Comparison of ENCODE assay signal across 27 cellular contexts in genomic region chr2:140353541-140353940, GRCh38.
DNase-seq lines count a peak whose midpoint lies in the region; ATAC-seq and TF ChIP-seq lines count a peak whose summit lies in the region.
"Had no signal": no experiment of that assay in that cellular context is flagged by ENCODE, and none has a peak within 500 bp of the region (broad histone marks: within the 10 kb centered on the region; RNA-seq: fewer than 3 reads in every experiment).

No MANE protein-coding gene starts in this region.

- H3K4me1 ChIP-seq in GM23248 (ENCODE audit: insufficient read depth) (no peaks in the 10 kb centered on the region), RWPE2 (ENCODE audit: insufficient read depth, poor library complexity, severe bottlenecking) (peaks cover 11% of the 10 kb centered on the region), osteoblast (ENCODE audit: insufficient read depth, low read length) (no peaks in the 10 kb centered on the region)
- H3K4me1 ChIP-seq: uterus had no signal

- H3K9ac ChIP-seq in GM23248, result no peak overlapping the region

- TF ChIP-seq CTCF in RWPE2 (IDR thresholded peaks at IDR 0.05; ENCODE audit: poor library complexity, severe bottlenecking), result no peak
- TF ChIP-seq CTCF in epithelial cell of esophagus (IDR thresholded peaks at IDR 0.05; ENCODE audit: insufficient read depth, low read depth, low read length, missing control alignments), result no peak
- no peak for TF ChIP-seq CTCF in osteoblast (IDR thresholded peaks at IDR 0.05; ENCODE audit: extremely low read depth, low read depth, low read length)

- H3K27ac ChIP-seq in GM23248 (no peak overlapping the region), RWPE2 (ENCODE audit: poor library complexity, severe bottlenecking) (peak overlapping the region; percentile 59), osteoblast (ENCODE audit: low read depth, low read length) (no peak overlapping the region)
- H3K27ac ChIP-seq: hepatocyte, PC-9, uterus had no signal

- H3K79me2 ChIP-seq in GM23248 (ENCODE audit: insufficient read depth) (no peaks in the 10 kb centered on the region), osteoblast (ENCODE audit: insufficient read depth, low read length) (no peaks in the 10 kb centered on the region)
- H3K79me2 ChIP-seq: hepatocyte had no signal

- no peaks in the 10 kb centered on the region for H3K9me3 ChIP-seq in GM23248 (ENCODE audit: low read depth)
- no peaks in the 10 kb centered on the region for H3K9me3 ChIP-seq in RWPE2 (ENCODE audit: severe bottlenecking)
- no peaks in the 10 kb centered on the region for H3K9me3 ChIP-seq in osteoblast (ENCODE audit: low read depth, low read length)
- H3K9me3 ChIP-seq: uterus had no signal

- DNase-seq in GM23248 (peak; percentile 43), RWPE2 (ENCODE audit: low spot score) (no peak), epithelial cell of esophagus (ENCODE audit: low read depth) (peak; percentile 57), osteoblast (ENCODE audit: insufficient read length, low spot score, missing footprints) (peak; percentile 0), NCI-H526 treated with DMSO at 0.1 percent for 48 hours (lab: John Stamatoyannopoulos, UW) (no peak), occipital lobe (lab: John Stamatoyannopoulos, UW) (no peak), pons (ENCODE audit: low spot score) (no peak)
- DNase-seq: activated CD4-positive, alpha-beta T cell treated with anti-CD3 and anti-CD28 coated beads for 1 hour; CD4-positive, alpha-beta T cell; effector CD4-positive, alpha-beta T cell; GDM1; H9; kidney; MM.1S; naive thymus-derived CD4-positive, alpha-beta T cell; NCI-H1436 treated with DMSO at 0.1 percent for 48 hours; NCI-H2171; posterior cingulate gyrus; small intestine; stimulated activated CD4-positive, alpha-beta T cell treated with anti-CD3 and anti-CD28 coated beads, Interleukin-4, amount 100 ng/mL, for 4 hours; T1000; uterus had no signal

- H4K20me1 ChIP-seq in GM23248 (ENCODE audit: insufficient read depth) (no peaks in the 10 kb centered on the region), osteoblast (ENCODE audit: insufficient read depth, low read length) (no peaks in the 10 kb centered on the region)

- H3K4me2 ChIP-seq in GM23248 (ENCODE audit: unreplicated experiment) (no peak overlapping the region), osteoblast (ENCODE audit: insufficient read depth, low read length) (no peak overlapping the region)
- H3K4me2 ChIP-seq: hepatocyte, PC-9 had no signal

- no peaks in the 10 kb centered on the region for H3K9me2 ChIP-seq in GM23248 (ENCODE audit: insufficient read depth)

- ATAC-seq in RWPE2 (ENCODE audit: low read depth) (peak; percentile 99), GM21786 (IDR thresholded peaks at IDR 0.05; ENCODE audit: unreplicated experiment) (no peak)
- ATAC-seq: activated T-helper 17 cell treated with anti-CD3 and anti-CD28 coated beads, Interleukin-2, amount 50 U/mL, for 72 hours; GM12878; naive thymus-derived CD4-positive, alpha-beta T cell had no signal

- no peaks in the 10 kb centered on the region for H3F3A ChIP-seq in GM23248 (ENCODE audit: insufficient read depth)

- H2AFZ ChIP-seq in GM23248 (no peak overlapping the region), osteoblast (ENCODE audit: low read length) (no peak overlapping the region)
- H2AFZ ChIP-seq: hepatocyte, PC-9 had no signal

- H3K27me3 ChIP-seq in GM23248 (replicated peaks; ENCODE audit: insufficient read depth) (no peaks in the 10 kb centered on the region; the same call in 1 of the 2 replicates), RWPE2 (ENCODE audit: insufficient read depth, poor library complexity, severe bottlenecking) (no peaks in the 10 kb centered on the region), osteoblast (ENCODE audit: insufficient read depth, low read length) (no peaks in the 10 kb centered on the region)
- H3K27me3 ChIP-seq: hepatocyte, uterus had no signal

- H3K36me3 ChIP-seq in GM23248 (ENCODE audit: low read depth) (no peaks in the 10 kb centered on the region), RWPE2 (ENCODE audit: low read depth) (no peaks in the 10 kb centered on the region), osteoblast (ENCODE audit: insufficient read depth, low read length) (no peaks in the 10 kb centered on the region)
- H3K36me3 ChIP-seq: uterus had no signal

- WGBS in GM23248 (ENCODE audit: low coverage in 1 of 2, low lambda C conversion rate in 2 of 2, missing lambda C conversion rate in 2 of 2), 2 experiments, result 22% methylated on average over 2 of the region's 2 CpGs

- H3K4me3 ChIP-seq in GM23248 (no peak overlapping the region), RWPE2 (ENCODE audit: severe bottlenecking) (no peak overlapping the region), epithelial cell of esophagus (ENCODE audit: low read length) (no peak overlapping the region), osteoblast (ENCODE audit: insufficient read depth, low read length) (no peak overlapping the region)
- H3K4me3 ChIP-seq: GM12878, hepatocyte, PC-9, uterus had no signal

- in situ Hi-C loops in GM23248 (cut with MboI), result no loop called here

Comparison
In these comparisons a context has a peak if more than half of its experiments do, and no peak if none do; other contexts are left out.
1. DNase-seq: peak in GM23248 (single experiment), epithelial cell of esophagus (single experiment) and osteoblast (single experiment); none in RWPE2 (single experiment), NCI-H526 treated with DMSO at 0.1 percent for 48 hours (single experiment), occipital lobe (single experiment) and pons (single experiment).